ENCODE assay signal across 8 cellular contexts in the genomic region with DNA sequence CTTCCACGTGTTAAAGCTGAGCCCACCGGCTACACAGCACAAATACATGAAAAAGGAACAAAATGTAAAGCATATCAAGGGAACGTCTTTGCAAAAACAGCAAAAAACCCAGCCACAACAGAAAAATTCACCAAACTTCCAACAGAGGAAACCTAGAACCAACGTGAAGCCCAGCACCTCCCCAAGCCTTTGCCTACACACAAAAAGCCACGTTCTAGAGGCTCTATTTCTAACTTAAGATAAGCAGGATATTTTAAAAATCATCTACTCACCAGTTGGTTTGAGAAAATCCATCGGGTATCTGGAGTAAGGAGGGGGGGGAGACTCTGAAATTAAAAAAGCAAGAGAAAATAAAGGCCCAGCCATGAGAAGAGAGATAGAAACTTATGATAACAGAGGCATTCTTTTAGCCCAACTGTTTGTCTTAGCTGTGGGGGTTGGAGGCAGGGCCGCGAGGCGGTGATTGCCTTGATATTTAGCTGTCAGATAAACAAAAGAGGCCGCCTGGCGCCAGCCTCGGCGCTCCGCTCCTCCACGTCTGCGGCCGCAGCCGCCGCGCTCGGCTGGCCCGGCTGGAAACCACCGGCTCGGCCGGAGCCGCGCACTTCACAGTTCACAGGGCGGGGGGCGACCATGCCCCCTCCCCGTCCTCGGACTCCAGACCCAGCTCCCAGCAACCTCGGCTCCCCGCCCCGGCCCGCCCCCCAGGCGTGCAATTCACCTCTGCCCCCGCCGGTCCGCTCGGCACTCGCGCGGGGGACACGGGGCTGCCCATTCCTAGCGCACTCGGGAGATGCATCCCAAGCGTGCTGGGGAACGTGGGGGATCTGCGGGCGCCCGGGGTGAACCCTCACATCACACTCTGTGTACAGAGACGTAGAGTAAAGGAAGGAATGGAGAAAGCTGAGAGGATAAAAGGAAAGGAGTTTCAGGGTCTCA. TPM values are rescaled to one million over a fixed set of nuclear protein-coding genes. Genes with fewer than 3 reads are reported as not detected.
DNase-seq lines count a peak whose midpoint lies in the region; ATAC-seq, FAIRE-seq and TF ChIP-seq lines count a peak whose summit lies in the region.

No MANE protein-coding gene starts in this region.

- 0 out of 2 replicates have a peak, but pooled peaks have one; percentile 5 for TF ChIP-seq POLR2A in H54 (IDR thresholded peaks at IDR 0.05; ENCODE audit: low read depth, low read length)
- peak; percentile 43 for TF ChIP-seq POLR2A in prostate gland (IDR thresholded peaks at IDR 0.05)

- no peak overlapping the region for H3K27ac ChIP-seq in PC-3 (ENCODE audit: low read length)
- H3K27ac ChIP-seq in prostate gland: peak overlapping the region; percentile 91 to 98

- peaks cover 52% of the 10 kb centered on the region for H3K79me2 ChIP-seq in PC-3 (ENCODE audit: low read length)

- no peaks in the 10 kb centered on the region; the same call in none of the 2 replicates for H3K4me1 ChIP-seq in BE2C
- peaks cover 29% of the 10 kb centered on the region for H3K4me1 ChIP-seq in PC-3 (ENCODE audit: insufficient read depth, low read length)
- H3K4me1 ChIP-seq in adipocyte (ENCODE audit: control insufficient read depth, insufficient read depth, low read length): peaks cover 43% of the 10 kb centered on the region
- H3K4me1 ChIP-seq in prostate gland (replicated peaks): peaks cover 30% of the 10 kb centered on the region

- peak overlapping the region; percentile 86 for H3K4me3 ChIP-seq in BE2C (ENCODE audit: low read depth, low read length)
- peak overlapping the region; percentile 74 for H3K4me3 ChIP-seq in PC-3 (ENCODE audit: low read length)
- peak overlapping the region; percentile 91 for H3K4me3 ChIP-seq in adipocyte (ENCODE audit: low read length)
- peak overlapping the region; percentile 70 to 93 for H3K4me3 ChIP-seq in prostate gland

- peak overlapping the region; percentile 87 for H3K4me2 ChIP-seq in PC-3 (ENCODE audit: low read length)

- BruUV-seq in PC-3 (replicated peaks; lab: Mats Ljungman, UMichigan): no TSS peak

- H3K36me3 ChIP-seq in BE2C (peaks cover 20% of the 10 kb centered on the region), PC-3 (ENCODE audit: low read depth, low read length) (no peaks in the 10 kb centered on the region), adipocyte (ENCODE audit: control insufficient read depth, insufficient read depth, low read length, severe bottlenecking) (peaks cover 17% of the 10 kb centered on the region), prostate gland (no peaks in the 10 kb centered on the region)

- 2% methylated on average over 39 of the region's 52 CpGs for WGBS in prostate gland

- no peak for FAIRE-seq in H54 (lab: Jason Lieb, UNC)

- H3F3A ChIP-seq in PC-3 (ENCODE audit: low read length, unreplicated experiment): no peaks in the 10 kb centered on the region

- H3K9ac ChIP-seq in PC-3 (ENCODE audit: low read length) (peak overlapping the region; percentile 31), adipocyte (ENCODE audit: low read length) (peak overlapping the region; percentile 91)

- H3K9me2 ChIP-seq in PC-3 (replicated peaks; ENCODE audit: low read length): no peaks in the 10 kb centered on the region

- no peak overlapping the region for H2AFZ ChIP-seq in PC-3 (ENCODE audit: low read length)

- TF ChIP-seq CTCF in BE2C (IDR thresholded peaks at IDR 0.05; ENCODE audit: low read depth, low read length): no peak
- TF ChIP-seq CTCF in PC-3 (conservative IDR thresholded peaks at IDR 0.05; ENCODE audit: low read depth, low read length): no peak
- TF ChIP-seq CTCF in prostate gland (IDR thresholded peaks at IDR 0.05): peak in 1 of 4 experiments; percentile 14

- CTCF ChIA-PET in PC-3 (lab: Charles Lee): no interaction called here

- peaks cover 9% of the 10 kb centered on the region; the same call in 1 of the 2 replicates for H4K20me1 ChIP-seq in PC-3 (ENCODE audit: low read length)

- H3K9me3 ChIP-seq in BE2C (no peaks in the 10 kb centered on the region), PC-3 (ENCODE audit: low read length) (no peaks in the 10 kb centered on the region), adipocyte (ENCODE audit: control insufficient read depth, low read length) (no peaks in the 10 kb centered on the region), prostate gland (no peaks in the 10 kb centered on the region)

- H3K27me3 ChIP-seq in BE2C: no peaks in the 10 kb centered on the region
- H3K27me3 ChIP-seq in PC-3 (ENCODE audit: low read length): no peaks in the 10 kb centered on the region
- H3K27me3 ChIP-seq in adipocyte (replicated peaks; ENCODE audit: control insufficient read depth, insufficient read depth, low read length): no peaks in the 10 kb centered on the region
- no peaks in the 10 kb centered on the region for H3K27me3 ChIP-seq in prostate gland (replicated peaks; ENCODE audit: insufficient read depth)

- POLR2A ChIA-PET in PC-3 (lab: Charles Lee; ENCODE audit: unreplicated experiment): no interaction called here

- DNase-seq in BE2C (peak; percentile 62), H54 (ENCODE audit: insufficient read length, low spot score) (no peak), PC-3 (peak; percentile 20), adipocyte (ENCODE audit: low read depth) (peak; percentile 84), left ventricle myocardium superior (peak; percentile 71), prostate gland (ENCODE audit: low spot score) (peak; percentile 75)
- no peak for DNase-seq in stimulated activated CD8-positive, alpha-beta memory T cell treated with anti-CD3 and anti-CD28 coated beads, Interleukin-4, amount 100 ng/mL, for 48 hours

- intact Hi-C loops in PC-3 (cut with micrococcal nuclease): loop anchor here (5.0 to 10.0 kb wide), 2 partner anchors 96 to 116 kb away; no protein-coding TSS in a partner anchor
- intact Hi-C loops in left ventricle myocardium superior (cut with micrococcal nuclease): no loop called here
- intact Hi-C loops in prostate gland (cut with DNase I): loop anchor here (5.0 kb wide), 2 partner anchors 121 to 166 kb away; no protein-coding TSS in a partner anchor

- ATAC-seq in PC-3 (no peak), left ventricle myocardium superior (no peak), HG03469 (IDR thresholded peaks at IDR 0.05; ENCODE audit: unreplicated experiment) (no peak)

RNA-seq across cellular contexts. Expression of a gene that starts 2.4 kb away (rescaled TPM):
- 13.7 TPM for polyA plus RNA-seq in BE2C (2012; ENCODE audit: insufficient read depth, insufficient read length, low read depth)
- total RNA-seq in PC-3 (2014; rRNA removed) (7.9 and 9.4 TPM in 2 replicates), left ventricle myocardium superior (13.8 TPM), prostate gland (10 to 100 TPM; 29.3 to 31.0 TPM)

Comparison
In these comparisons a context has a peak if more than half of its experiments do, and no peak if none do; other contexts are left out.
1. DNase-seq: peak in BE2C (single experiment), PC-3 (single experiment), adipocyte (single experiment), left ventricle myocardium superior (single experiment) and prostate gland (single experiment); none in H54 (single experiment) and stimulated activated CD8-positive, alpha-beta memory T cell treated with anti-CD3 and anti-CD28 coated beads, Interleukin-4, amount 100 ng/mL, for 48 hours (single experiment).
2. Peak in every context shown above with its lines, with median percentiles within 50 percentile points of each other: H3K4me3 ChIP-seq.